In genomic region chr19:9054768-9055167, GRCh38 we compare ENCODE assay signal across 1 cellular context.
TF ChIP-seq lines count a peak whose summit lies in the region.

No MANE protein-coding gene starts in this region.

TF ChIP-seq in WTC11, 78 proteins besides CTCF, POLR2A, EP300 and RAD21 (continued from another document):
- TF ChIP-seq SP1 (CRISPR knock-in tag; conservative IDR thresholded peaks at IDR 0.05) (no peak), RORB (CRISPR knock-in tag; IDR thresholded peaks at IDR 0.05) (no peak), NFATC4 (CRISPR knock-in tag; IDR thresholded peaks at IDR 0.05) (no peak), IRF2 (CRISPR knock-in tag; IDR thresholded peaks at IDR 0.05; ENCODE audit: borderline replicate concordance, low read depth) (no peak), E2F1 (CRISPR knock-in tag; IDR thresholded peaks at IDR 0.05) (no peak), KAT7 (CRISPR knock-in tag; IDR thresholded peaks at IDR 0.05; ENCODE audit: borderline replicate concordance) (no peak), PRRX2 (CRISPR knock-in tag; IDR thresholded peaks at IDR 0.05) (no peak), ATF3 (CRISPR knock-in tag; conservative IDR thresholded peaks at IDR 0.05) (no peak)
